In the genomic region with DNA sequence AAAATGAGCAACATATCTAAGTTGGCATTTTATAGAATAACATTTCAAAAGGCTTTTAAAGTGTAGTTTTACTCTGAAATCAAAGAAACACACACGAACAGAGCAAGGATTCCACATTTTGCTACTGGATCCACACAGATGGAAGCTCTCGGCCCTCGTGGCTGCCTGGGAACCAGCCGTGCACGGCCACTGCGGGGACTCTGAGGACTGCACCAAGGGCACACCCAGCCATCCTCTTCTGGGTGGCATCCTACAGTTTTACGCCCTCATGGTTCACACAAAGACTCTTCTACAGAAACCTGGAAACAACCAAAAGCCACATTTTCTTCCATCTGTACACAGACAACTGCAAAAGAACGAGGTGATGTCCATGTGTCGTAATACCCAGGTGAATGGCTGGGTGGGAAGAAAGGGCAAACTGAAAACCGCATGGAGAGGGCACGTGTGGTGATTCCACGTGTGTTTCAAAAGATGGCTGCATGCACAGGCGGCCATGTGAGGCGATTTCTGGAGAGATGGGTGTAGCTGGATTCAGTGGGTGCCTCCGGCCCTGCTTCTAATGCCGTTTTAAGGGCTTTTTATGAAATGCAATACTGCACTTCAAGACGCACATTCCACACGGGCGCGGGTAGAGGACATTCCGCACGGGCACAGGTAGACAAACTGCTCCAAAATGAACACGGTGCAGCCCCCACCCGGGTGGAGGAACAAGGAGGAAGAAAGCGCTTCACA, we compare ENCODE assay signal across 23 cellular contexts. TPM values are rescaled to one million over a fixed set of nuclear protein-coding genes. Genes with fewer than 3 reads are reported as not detected.
DNase-seq lines count a peak whose midpoint lies in the region; ATAC-seq and TF ChIP-seq lines count a peak whose summit lies in the region.
"Had no signal": no experiment of that assay in that cellular context is flagged by ENCODE, and none has a peak within 500 bp of the region (broad histone marks: within the 10 kb centered on the region; RNA-seq: fewer than 3 reads in every experiment).

No MANE protein-coding gene starts in this region.

- H3K9me3 ChIP-seq in H9 (ENCODE audit: control insufficient read depth, low read depth, low read length) (no peaks in the 10 kb centered on the region), ovary (no peaks in the 10 kb centered on the region)
- H3K9me3 ChIP-seq in naive thymus-derived CD4-positive, alpha-beta T cell (ENCODE audit: control insufficient read depth in 2 of 3, low read length in 3 of 3): no peaks in the 10 kb centered on the region

- H3K14ac ChIP-seq in H9 (ENCODE audit: insufficient read depth, low read length): no peak overlapping the region

- no peak for TF ChIP-seq EP300 in ovary (IDR thresholded peaks at IDR 0.05)

- H3K27me3 Mint-ChIP-seq in H9 (ENCODE audit: low read depth): no peaks in the 10 kb centered on the region
- no peaks in the 10 kb centered on the region for H3K27me3 Mint-ChIP-seq in naive thymus-derived CD4-positive, alpha-beta T cell
- H3K27me3 Mint-ChIP-seq in activated CD4-positive, alpha-beta T cell treated with anti-CD3 and anti-CD28 coated beads, Interleukin-2, amount 10 ng/mL, durations not matched to agents 24 days and 14 days: no peaks in the 10 kb centered on the region
- H3K27me3 Mint-ChIP-seq: activated CD4-positive, alpha-beta T cell treated with anti-CD3 and anti-CD28 coated beads, Interleukin-2, amount 10 ng/mL, durations not matched to agents 7 days and 5 days; CD4-positive, alpha-beta T cell; dendritic cell treated with granulocyte-macrophage colony-stimulating factor and Interleukin-4, amounts not matched to agents 40 ng/mL and 50 ng/mL, for 4 days had no signal

- TF ChIP-seq CTCF in H9 (conservative IDR thresholded peaks at IDR 0.05) (no peak), ovary (IDR thresholded peaks at IDR 0.05) (no peak)

- no peak overlapping the region for H3K4me3 Mint-ChIP-seq in H9
- H3K4me3 Mint-ChIP-seq in naive thymus-derived CD4-positive, alpha-beta T cell: no peak overlapping the region
- H3K4me3 Mint-ChIP-seq in activated CD4-positive, alpha-beta T cell treated with anti-CD3 and anti-CD28 coated beads, Interleukin-2, amount 10 ng/mL, durations not matched to agents 24 days and 14 days: no peak overlapping the region
- H3K4me3 Mint-ChIP-seq: activated CD4-positive, alpha-beta T cell treated with anti-CD3 and anti-CD28 coated beads, Interleukin-2, amount 10 ng/mL, durations not matched to agents 7 days and 5 days; CD4-positive, alpha-beta T cell; dendritic cell treated with granulocyte-macrophage colony-stimulating factor and Interleukin-4, amounts not matched to agents 40 ng/mL and 50 ng/mL, for 4 days had no signal

- no peaks in the 10 kb centered on the region for H3K4me1 ChIP-seq in H9 (ENCODE audit: insufficient read depth, low read length)
- H3K4me1 ChIP-seq in ovary (ENCODE audit: insufficient read depth): no peaks in the 10 kb centered on the region
- no peaks in the 10 kb centered on the region for H3K4me1 ChIP-seq in naive thymus-derived CD4-positive, alpha-beta T cell (ENCODE audit: control insufficient read depth in 2 of 2, insufficient read depth in 2 of 2, low read length in 2 of 2)
- H3K4me1 ChIP-seq: tibial nerve had no signal

- H4K20me1 ChIP-seq in H9 (ENCODE audit: control insufficient read depth, insufficient read depth, insufficient read length): no peaks in the 10 kb centered on the region

- no peak overlapping the region for H4K8ac ChIP-seq in H9 (replicated peaks; ENCODE audit: insufficient read length, low read depth, low read length)

- POLR2A ChIA-PET in naive thymus-derived CD4-positive, alpha-beta T cell (lab: Charles Lee): no interaction called here

- no peaks in the 10 kb centered on the region for H3K23me2 ChIP-seq in H9 (ENCODE audit: insufficient read length, low read depth, low read length, poor library complexity, severe bottlenecking)

- no peak overlapping the region for H2BK15ac ChIP-seq in H9 (ENCODE audit: low read depth, low read length)

- no peak for TF ChIP-seq POLR2A in ovary (IDR thresholded peaks at IDR 0.05)

- H3K4me3 ChIP-seq in ovary: no peak overlapping the region
- no peak overlapping the region for H3K4me3 ChIP-seq in naive thymus-derived CD4-positive, alpha-beta T cell (ENCODE audit: low read length)
- H3K4me3 ChIP-seq: cardiac muscle cell, tibial nerve had no signal

- H3K9ac ChIP-seq in H9 (ENCODE audit: extremely low read depth, insufficient read length, low read length): no peak overlapping the region

- H3K27me3 ChIP-seq in H9 (ENCODE audit: insufficient read depth, low read length) (no peaks in the 10 kb centered on the region), ovary (no peaks in the 10 kb centered on the region)
- H3K27me3 ChIP-seq in naive thymus-derived CD4-positive, alpha-beta T cell (ENCODE audit: control insufficient read depth in 2 of 2, insufficient read depth in 2 of 2, low read length in 2 of 2): no peaks in the 10 kb centered on the region
- H3K27me3 ChIP-seq: cardiac muscle cell, tibial nerve had no signal

- CTCF ChIA-PET in naive thymus-derived CD4-positive, alpha-beta T cell (lab: Charles Lee): no interaction called here

- ATAC-seq in naive thymus-derived CD4-positive, alpha-beta T cell: no peak
- ATAC-seq: stimulated activated naive CD8-positive, alpha-beta T cell treated with anti-CD3 and anti-CD28 coated beads, Interleukin-15, Interleukin-2, amounts not matched to agents 100 U/mL and 50 U/mL, for 24 hours had no signal

- H2AFZ ChIP-seq in H9 (ENCODE audit: low read length): no peak overlapping the region

- H2BK5ac ChIP-seq in H9 (ENCODE audit: insufficient read length, low read length): no peak overlapping the region

- no peak overlapping the region for H2BK12ac ChIP-seq in H9 (ENCODE audit: insufficient read length, low read depth, low read length)

- no peak overlapping the region for H3T11ph ChIP-seq in H9 (ENCODE audit: low read length)

- H3K4me1 Mint-ChIP-seq in H9: no peaks in the 10 kb centered on the region
- peaks cover 0 to 1% (median under 1%) of the 10 kb centered on the region in 7 donors for H3K4me1 Mint-ChIP-seq in naive thymus-derived CD4-positive, alpha-beta T cell
- H3K4me1 Mint-ChIP-seq in activated CD4-positive, alpha-beta T cell treated with anti-CD3 and anti-CD28 coated beads, Interleukin-2, amount 10 ng/mL, durations not matched to agents 24 days and 14 days: no peaks in the 10 kb centered on the region

- no peak overlapping the region for H2AK5ac ChIP-seq in H9 (ENCODE audit: insufficient read length, low read length)

- no peaks in the 10 kb centered on the region for H3K79me1 ChIP-seq in H9 (ENCODE audit: insufficient read depth, low read depth, low read length, poor library complexity, severe bottlenecking)

- no peak overlapping the region for H2BK20ac ChIP-seq in H9 (ENCODE audit: low read depth, low read length, poor library complexity, severe bottlenecking)

- H3K56ac ChIP-seq in H9 (ENCODE audit: insufficient read length, low read depth, low read length): no peak overlapping the region

- H4K5ac ChIP-seq in H9 (ENCODE audit: insufficient read length, low read depth, low read length): no peak overlapping the region

- no peaks in the 10 kb centered on the region for H3K36me3 ChIP-seq in ovary
- H3K36me3 ChIP-seq in naive thymus-derived CD4-positive, alpha-beta T cell (ENCODE audit: control insufficient read depth in 2 of 3, insufficient read depth in 3 of 3, low read length in 3 of 3): peaks cover 6 to 86% (median 11%) of the 10 kb centered on the region in 3 experiments

- WGBS in H9 (ENCODE audit: extremely low coverage, insufficient read length, low lambda C conversion rate): no CpG with 5 or more reads among the region's 25 CpGs
- 83 to 87% (median 85%) methylated on average over 25 of the region's 25 CpGs for WGBS in ovary, 3 donors

- intact Hi-C loops in ovary (cut with DNase I): loop anchor here in 2 of 4 donors (5.0 to 10.0 kb wide), 4 partner anchors 52 to 405 kb away; partner anchors contain the start of gene PTTG1IP (in 1 of the 2)
- intact Hi-C loops in naive thymus-derived CD4-positive, alpha-beta T cell (cut with micrococcal nuclease): no loop called here
- intact Hi-C loops in activated CD4-positive, alpha-beta T cell treated with anti-CD3 and anti-CD28 coated beads, Interleukin-2, amount 10 ng/mL, durations not matched to agents 24 days and 14 days (cut with micrococcal nuclease): loop anchor here (10.0 kb wide), 1 partner anchor 195 kb away; no protein-coding TSS in a partner anchor

- no peak overlapping the region for H4K91ac ChIP-seq in H9 (ENCODE audit: insufficient read length, low read depth, low read length)

- DNase-seq in activated CD4-positive, CD25-positive, alpha-beta regulatory T cell treated with anti-CD3 and anti-CD28 coated beads, Interleukin-2, amount 50 U/mL, for 72 hours: peak; percentile 9
- no peak for DNase-seq in activated CD4-positive, CD25-positive, alpha-beta regulatory T cell (lab: John Stamatoyannopoulos, UW)
- DNase-seq in H9 (peak; percentile 17), ecto neural progenitor cell (ENCODE audit: low spot score) (peak; percentile 30), ovary (peak; percentile 7 to 28 (median 14))
- no peak for DNase-seq in naive thymus-derived CD4-positive, alpha-beta T cell
- DNase-seq in activated CD4-positive, alpha-beta T cell treated with anti-CD3 and anti-CD28 coated beads, Interleukin-2, amount 10 ng/mL, durations not matched to agents 24 days and 14 days: no peak
- no peak for DNase-seq in stimulated activated CD4-positive, alpha-beta T cell treated with anti-CD3 and anti-CD28 coated beads, Interleukin-2, amount 100 ng/mL, for 24 hours
- DNase-seq: activated CD4-positive, alpha-beta T cell treated with anti-CD3 and anti-CD28 coated beads, Interleukin-2, amount 10 ng/mL, durations not matched to agents 7 days and 5 days; activated naive CD4-positive, alpha-beta T cell; amygdala; EL; H7; NCI-H1105; NCI-H1930; NCI-H526 treated with DMSO at 0.1 percent for 48 hours; stimulated activated CD4-positive, alpha-beta T cell treated with anti-CD3 and anti-CD28 coated beads, Interleukin-4, amount 100 ng/mL, for 24 hours; stimulated activated naive CD8-positive, alpha-beta T cell treated with anti-CD3 and anti-CD28 coated beads, Interleukin-15, Interleukin-2, amounts not matched to agents 100 U/mL and 50 U/mL, for 24 hours had no signal

- H3K9me3 Mint-ChIP-seq in H9: no peaks in the 10 kb centered on the region; a peak in 1 of 5 replicates
- H3K9me3 Mint-ChIP-seq in naive thymus-derived CD4-positive, alpha-beta T cell: no peaks in the 10 kb centered on the region
- H3K9me3 Mint-ChIP-seq in activated CD4-positive, alpha-beta T cell treated with anti-CD3 and anti-CD28 coated beads, Interleukin-2, amount 10 ng/mL, durations not matched to agents 24 days and 14 days: no peaks in the 10 kb centered on the region
- H3K9me3 Mint-ChIP-seq: activated CD4-positive, alpha-beta T cell treated with anti-CD3 and anti-CD28 coated beads, Interleukin-2, amount 10 ng/mL, durations not matched to agents 7 days and 5 days; CD4-positive, alpha-beta T cell; dendritic cell treated with granulocyte-macrophage colony-stimulating factor and Interleukin-4, amounts not matched to agents 40 ng/mL and 50 ng/mL, for 4 days had no signal

- H3K36me3 Mint-ChIP-seq in H9 (ENCODE audit: insufficient read depth in 1 of 3, low read depth in 3 of 3): peaks cover 27 to 78% (median 65%) of the 10 kb centered on the region in 3 experiments
- peaks cover 3 to 32% (median 12%) of the 10 kb centered on the region in 5 donors for H3K36me3 Mint-ChIP-seq in naive thymus-derived CD4-positive, alpha-beta T cell
- peaks cover 17% of the 10 kb centered on the region for H3K36me3 Mint-ChIP-seq in activated CD4-positive, alpha-beta T cell treated with anti-CD3 and anti-CD28 coated beads, Interleukin-2, amount 10 ng/mL, durations not matched to agents 24 days and 14 days (ENCODE audit: low read depth)

- no peak overlapping the region for H3K4me2 ChIP-seq in H9 (ENCODE audit: insufficient read depth, insufficient read length, low read length)

- H3K18ac ChIP-seq in H9 (ENCODE audit: insufficient read length, low read depth, low read length): no peak overlapping the region

- H3K27ac Mint-ChIP-seq in H9: peak overlapping the region in 2 of 3 experiments; percentile 52 to 68; a peak in 1 of 7 replicates
- no peak overlapping the region for H3K27ac Mint-ChIP-seq in naive thymus-derived CD4-positive, alpha-beta T cell
- no peak overlapping the region for H3K27ac Mint-ChIP-seq in activated CD4-positive, alpha-beta T cell treated with anti-CD3 and anti-CD28 coated beads, Interleukin-2, amount 10 ng/mL, durations not matched to agents 24 days and 14 days
- H3K27ac Mint-ChIP-seq: activated CD4-positive, alpha-beta T cell treated with anti-CD3 and anti-CD28 coated beads, Interleukin-2, amount 10 ng/mL, durations not matched to agents 7 days and 5 days; CD4-positive, alpha-beta T cell; dendritic cell treated with granulocyte-macrophage colony-stimulating factor and Interleukin-4, amounts not matched to agents 40 ng/mL and 50 ng/mL, for 4 days had no signal

- H3K4ac ChIP-seq in H9 (ENCODE audit: low read depth, low read length): no peak overlapping the region

- no peak overlapping the region for H3K23ac ChIP-seq in H9 (ENCODE audit: insufficient read length, low read depth, low read length)

- no peak overlapping the region for H3K27ac ChIP-seq in H9 (ENCODE audit: insufficient read length, low read depth, low read length)
- H3K27ac ChIP-seq in ovary: no peak overlapping the region
- no peak overlapping the region for H3K27ac ChIP-seq in naive thymus-derived CD4-positive, alpha-beta T cell (ENCODE audit: low read depth, low read length)
- H3K27ac ChIP-seq: 22Rv1, cardiac muscle cell, tibial nerve had no signal

- H2BK120ac ChIP-seq in H9 (ENCODE audit: low read depth, low read length, poor library complexity, severe bottlenecking): no peak overlapping the region

- no peaks in the 10 kb centered on the region for H3K79me2 ChIP-seq in H9 (ENCODE audit: insufficient read depth, low read length)

RNA-seq across cellular contexts. Expression of gene POFUT2, which starts 8.1 kb away (rescaled TPM):
- total RNA-seq in H9 (2021) (32.1 and 34.8 TPM in 2 replicates), ovary (10 to 100 TPM; 26.2 to 48.2 (median 40.1) TPM)
- 10 to 100 TPM; 25.7 to 52.9 TPM for polyA plus RNA-seq in ovary
- 10 to 100 TPM; 20.1 to 53.3 (median 47.8) TPM for total RNA-seq in naive thymus-derived CD4-positive, alpha-beta T cell
- polyA plus RNA-seq in naive thymus-derived CD4-positive, alpha-beta T cell: 1 to 10 TPM; 3.8 to 5.4 TPM
- total RNA-seq in activated CD4-positive, alpha-beta T cell treated with anti-CD3 and anti-CD28 coated beads, Interleukin-2, amount 10 ng/mL, durations not matched to agents 24 days and 14 days: 15.5 and 17.9 TPM in 2 replicates

Comparison
In these comparisons a context has a peak if more than half of its experiments do, and no peak if none do; other contexts are left out.
1. DNase-seq: peak in activated CD4-positive, CD25-positive, alpha-beta regulatory T cell treated with anti-CD3 and anti-CD28 coated beads, Interleukin-2, amount 50 U/mL, for 72 hours (single experiment), H9 (single experiment), ecto neural progenitor cell (single experiment) and ovary (5 of 5); none in activated CD4-positive, CD25-positive, alpha-beta regulatory T cell (0 of 4), naive thymus-derived CD4-positive, alpha-beta T cell (0 of 9), activated CD4-positive, alpha-beta T cell treated with anti-CD3 and anti-CD28 coated beads, Interleukin-2, amount 10 ng/mL, durations not matched to agents 24 days and 14 days (single experiment) and stimulated activated CD4-positive, alpha-beta T cell treated with anti-CD3 and anti-CD28 coated beads, Interleukin-2, amount 100 ng/mL, for 24 hours (0 of 2).
2. H3K27ac Mint-ChIP-seq: peak in H9 (2 of 3); none in naive thymus-derived CD4-positive, alpha-beta T cell (0 of 9) and activated CD4-positive, alpha-beta T cell treated with anti-CD3 and anti-CD28 coated beads, Interleukin-2, amount 10 ng/mL, durations not matched to agents 24 days and 14 days (single experiment).